ENCODE assay signal across 8 cellular contexts in the genomic region with DNA sequence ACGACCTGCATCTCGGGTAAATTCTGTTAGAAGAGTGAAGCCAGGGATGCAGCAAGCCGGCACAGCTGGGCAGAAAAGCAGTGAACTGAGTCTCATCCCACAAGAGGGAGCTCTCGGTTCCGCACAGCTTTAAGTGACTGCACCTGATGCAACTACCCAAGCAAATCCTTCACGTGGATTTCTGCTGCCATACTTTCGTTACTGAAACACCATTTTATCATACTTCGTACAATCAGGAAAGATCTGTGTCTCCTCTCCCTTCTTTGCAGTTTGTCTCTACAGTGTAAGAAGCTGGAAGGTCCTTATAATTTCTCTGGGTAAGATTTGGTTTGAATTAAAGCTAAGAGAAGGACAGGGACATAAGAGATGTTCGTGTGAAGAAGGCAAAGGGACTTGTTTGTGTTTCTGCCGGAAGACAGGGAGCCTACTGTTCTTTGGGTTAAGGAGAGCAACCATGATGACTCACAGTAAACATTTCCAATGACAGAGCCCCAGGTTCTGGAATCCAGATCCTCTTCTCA.
DNase-seq lines count a peak whose midpoint lies in the region; ATAC-seq and TF ChIP-seq lines count a peak whose summit lies in the region.

No MANE protein-coding gene starts in this region.

- BruUV-seq in A673 (replicated peaks; lab: Mats Ljungman, UMichigan): no TSS peak

- no peak overlapping the region for H3K27ac ChIP-seq in A673 (ENCODE audit: low read depth, low read length, poor library complexity, severe bottlenecking)
- no peak overlapping the region for H3K27ac ChIP-seq in right atrium auricular region

- H3K4me3 Mint-ChIP-seq in CD14-positive monocyte: no peak overlapping the region

- no peaks in the 10 kb centered on the region for H3K9me3 ChIP-seq in A673 (ENCODE audit: low read depth, low read length, poor library complexity, severe bottlenecking)
- H3K9me3 ChIP-seq in right atrium auricular region: peaks cover 0 to 7% of the 10 kb centered on the region in 2 donors

- in situ Hi-C loops in SK-MEL-5 (cut with HindIII; ENCODE audit: low pct_unique_long_range_greater_than_20kb, low sequenced_read_pairs): no loop called here

- TF ChIP-seq CTCF in A673 (conservative IDR thresholded peaks at IDR 0.05; ENCODE audit: low read depth, low read length): peak; percentile 77
- TF ChIP-seq CTCF in right atrium auricular region (IDR thresholded peaks at IDR 0.05): peak; percentile 20 to 63
- TF ChIP-seq CTCF in CD14-positive monocyte (IDR thresholded peaks at IDR 0.05): no peak

- H3K27ac Mint-ChIP-seq in CD14-positive monocyte: no peak overlapping the region

- H3K4me3 ChIP-seq in A673 (ENCODE audit: low read depth, low read length, poor library complexity, severe bottlenecking) (no peak overlapping the region), right atrium auricular region (no peak overlapping the region)

- DNase-seq in A673 (ENCODE audit: low spot score): peak; percentile 73
- DNase-seq in GM03348 (ENCODE audit: low spot score): peak; percentile 47
- DNase-seq in SK-MEL-5 (ENCODE audit: low read depth, low spot score): peak; percentile 95
- DNase-seq in right atrium auricular region (ENCODE audit: low spot score): no peak
- DNase-seq in stimulated activated CD8-positive, alpha-beta memory T cell treated with anti-CD3 and anti-CD28 coated beads, Interleukin-4, amount 100 ng/mL, for 48 hours: peak; percentile 29
- no peak for DNase-seq in CD14-positive monocyte (ENCODE audit: low spot score)
- DNase-seq in NCI-H524 treated with DMSO at 0.1 percent for 48 hours (lab: John Stamatoyannopoulos, UW): no peak

- H3K27me3 Mint-ChIP-seq in CD14-positive monocyte (ENCODE audit: low read depth in 3 of 3): no peaks in the 10 kb centered on the region

- H3K27me3 ChIP-seq in A673 (replicated peaks; ENCODE audit: insufficient read depth, low read depth, low read length, poor library complexity) (peaks cover 5% of the 10 kb centered on the region), right atrium auricular region (no peaks in the 10 kb centered on the region)

- H3K36me3 Mint-ChIP-seq in CD14-positive monocyte: no peaks in the 10 kb centered on the region

- H3K4me1 Mint-ChIP-seq in CD14-positive monocyte: no peaks in the 10 kb centered on the region

- H3K4me1 ChIP-seq in A673 (ENCODE audit: insufficient read depth, low read length, poor library complexity, severe bottlenecking) (no peaks in the 10 kb centered on the region), right atrium auricular region (no peaks in the 10 kb centered on the region)

- POLR2A ChIA-PET in A673 (lab: Charles Lee; ENCODE audit: low non-redundant PET): no interaction called here

- H3K36me3 ChIP-seq in A673 (ENCODE audit: insufficient read depth, low read length, poor library complexity, severe bottlenecking) (no peaks in the 10 kb centered on the region), right atrium auricular region (no peaks in the 10 kb centered on the region)

- intact Hi-C loops in A673 (cut with micrococcal nuclease; ENCODE audit: unreplicated experiment) (loop anchor here (2.0 kb wide), 2 partner anchors 380 to 558 kb away; no protein-coding TSS in a partner anchor), CD14-positive monocyte (cut with micrococcal nuclease) (no loop called here)

- CTCF ChIA-PET in A673 (lab: Charles Lee): interaction anchor here (1.8 kb wide), 1 partner anchor 381 kb away, joined by 7 read pairs; no protein-coding TSS in a partner anchor

- H3K9me3 Mint-ChIP-seq in CD14-positive monocyte: no peaks in the 10 kb centered on the region

- peak; percentile 82 for ATAC-seq in HG02981 (IDR thresholded peaks at IDR 0.05; ENCODE audit: unreplicated experiment)

Comparison
In these comparisons a context has a peak if more than half of its experiments do, and no peak if none do; other contexts are left out.
1. DNase-seq: peak in A673 (single experiment), GM03348 (single experiment), SK-MEL-5 (single experiment) and stimulated activated CD8-positive, alpha-beta memory T cell treated with anti-CD3 and anti-CD28 coated beads, Interleukin-4, amount 100 ng/mL, for 48 hours (single experiment); none in right atrium auricular region (single experiment), CD14-positive monocyte (single experiment) and NCI-H524 treated with DMSO at 0.1 percent for 48 hours (single experiment).